In the genomic region with DNA sequence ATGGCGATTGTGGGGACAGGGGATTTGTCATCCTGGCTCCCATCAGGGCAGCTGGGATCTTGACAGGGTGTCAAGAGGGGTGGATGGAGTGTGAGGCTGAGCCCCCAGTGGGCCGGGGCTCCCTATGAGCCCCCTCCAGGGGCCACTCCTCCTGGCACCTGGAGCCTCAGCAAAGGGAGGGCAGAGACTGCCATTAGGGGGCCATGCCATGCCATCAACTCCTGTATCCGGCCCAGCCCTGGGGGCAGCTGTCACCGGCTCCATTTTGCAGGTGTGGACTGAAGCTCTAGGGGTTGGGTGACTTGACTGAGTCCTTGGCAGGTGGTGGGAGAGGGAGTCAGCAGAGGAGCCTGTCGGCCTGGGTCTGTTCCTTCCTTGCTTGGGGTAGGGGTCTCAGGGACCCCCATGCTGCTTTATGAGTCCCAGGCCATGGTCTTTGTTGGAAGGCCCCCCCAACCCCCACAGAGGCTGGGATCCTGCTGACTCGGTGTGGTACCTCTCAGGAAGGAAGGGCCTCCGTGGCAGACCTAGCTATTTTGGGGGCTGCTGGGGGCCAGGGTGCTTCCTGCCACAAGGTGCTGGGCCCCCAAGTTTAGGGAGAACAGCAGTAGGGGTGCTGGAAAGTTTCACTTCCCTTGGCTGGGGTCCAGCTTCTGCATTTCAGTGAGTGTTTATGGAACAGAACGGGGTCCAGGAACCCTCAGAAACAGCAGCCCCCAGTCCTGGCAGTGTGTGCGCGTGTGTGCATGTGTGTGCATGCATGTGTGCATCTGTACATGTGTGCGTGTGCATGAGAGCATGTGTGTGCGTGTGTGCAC, we compare ENCODE assay signal across 14 cellular contexts. TPM values are rescaled to one million over a fixed set of nuclear protein-coding genes. Genes with fewer than 3 reads are reported as not detected.
A peak's percentile ranks its signal among the peaks of the same experiment; 100 is the strongest.
DNase-seq lines count a peak whose midpoint lies in the region; ATAC-seq and TF ChIP-seq lines count a peak whose summit lies in the region.
"Had no signal": no experiment of that assay in that cellular context is flagged by ENCODE, and none has a peak within 500 bp of the region (broad histone marks: within the 10 kb centered on the region; RNA-seq: fewer than 3 reads in every experiment).

No MANE protein-coding gene starts in this region.

- H3K9me2 ChIP-seq in SU-DHL-6 (replicated peaks; ENCODE audit: insufficient read depth, low read length): no peaks in the 10 kb centered on the region

- H3K79me2 ChIP-seq in SU-DHL-6 (ENCODE audit: insufficient read depth, low read length): no peaks in the 10 kb centered on the region
- H3K79me2 ChIP-seq: hepatocyte had no signal

- H3K4me1 ChIP-seq in mucosa of descending colon (ENCODE audit: low read depth): peaks cover 24% of the 10 kb centered on the region
- no peaks in the 10 kb centered on the region for H3K4me1 ChIP-seq in testis
- H3K4me1 ChIP-seq: ascending aorta, suprapubic skin had no signal

- H3K27ac Mint-ChIP-seq in IgD-negative memory B cell: peak overlapping the region in 2 of 3 donors; percentile 60 to 64
- H3K27ac Mint-ChIP-seq: progenitor cell of endocrine pancreas; T-helper 1 cell treated with Interleukin-12 subunit alpha and Interleukin-12 subunit beta and Interleukin-4 antibody, amounts not matched to agents 30 μg/mL and 1 μg/mL, for 36 hours had no signal

- H3K4me2 ChIP-seq in SU-DHL-6 (ENCODE audit: low read depth, low read length, poor library complexity, severe bottlenecking): peak overlapping the region; percentile 61

- H3K9me3 ChIP-seq in SU-DHL-6 (ENCODE audit: insufficient read depth, low read length): peaks cover 9% of the 10 kb centered on the region; the same call in 1 of the 2 replicates
- H3K9me3 ChIP-seq in mucosa of descending colon: no peaks in the 10 kb centered on the region
- no peaks in the 10 kb centered on the region for H3K9me3 ChIP-seq in testis
- H3K9me3 ChIP-seq: ascending aorta, suprapubic skin had no signal

- TF ChIP-seq POLR2A in testis (IDR thresholded peaks at IDR 0.05): no peak

- peak overlapping the region; percentile 97 for H3K27ac ChIP-seq in SU-DHL-6 (ENCODE audit: low read depth, low read length)
- H3K27ac ChIP-seq in testis: no peak overlapping the region
- H3K27ac ChIP-seq: ascending aorta, hepatocyte, suprapubic skin had no signal

- ATAC-seq in mucosa of descending colon (no peak), GM18517 (IDR thresholded peaks at IDR 0.05; ENCODE audit: unreplicated experiment) (no peak)

- no peaks in the 10 kb centered on the region for H4K20me1 ChIP-seq in SU-DHL-6 (ENCODE audit: low read depth, low read length)

- H3K36me3 ChIP-seq in SU-DHL-6 (ENCODE audit: low read length) (no peaks in the 10 kb centered on the region), mucosa of descending colon (ENCODE audit: low read depth) (no peaks in the 10 kb centered on the region), testis (ENCODE audit: low read depth, missing control alignments) (no peaks in the 10 kb centered on the region)
- H3K36me3 ChIP-seq: ascending aorta, suprapubic skin had no signal

- H3F3A ChIP-seq in SU-DHL-6 (ENCODE audit: insufficient read depth): peaks cover 57% of the 10 kb centered on the region

- H3K27me3 ChIP-seq in SU-DHL-6 (ENCODE audit: low read length) (no peaks in the 10 kb centered on the region), testis (no peaks in the 10 kb centered on the region)
- H3K27me3 ChIP-seq: hepatocyte had no signal

- H3K4me3 ChIP-seq in SU-DHL-6 (ENCODE audit: insufficient read depth, low read length, poor library complexity, severe bottlenecking) (peak overlapping the region; percentile 1), mucosa of descending colon (no peak overlapping the region), testis (no peak overlapping the region)
- H3K4me3 ChIP-seq: ascending aorta, hepatocyte, suprapubic skin had no signal

- H3K27me3 Mint-ChIP-seq in IgD-negative memory B cell: peaks cover 5% of the 10 kb centered on the region
- H3K27me3 Mint-ChIP-seq: progenitor cell of endocrine pancreas had no signal

- peak overlapping the region; percentile 88 to 98 (median 92) for H3K4me3 Mint-ChIP-seq in IgD-negative memory B cell
- H3K4me3 Mint-ChIP-seq: T-helper 1 cell treated with Interleukin-12 subunit alpha and Interleukin-12 subunit beta and Interleukin-4 antibody, amounts not matched to agents 30 μg/mL and 1 μg/mL, for 36 hours had no signal

- peak overlapping the region; percentile 59 for H3K9ac ChIP-seq in SU-DHL-6 (ENCODE audit: low read length)

- intact Hi-C loops in mucosa of descending colon (cut with DNase I, micrococcal nuclease) (no loop called here), testis (cut with DNase I; ENCODE audit: low total_unique reads) (no loop called here)

- peaks cover 39 to 46% (median 44%) of the 10 kb centered on the region in 3 donors for H3K4me1 Mint-ChIP-seq in IgD-negative memory B cell

- TF ChIP-seq CTCF in SU-DHL-6 (IDR thresholded peaks at IDR 0.05; ENCODE audit: insufficient read depth, low read length, poor library complexity, severe bottlenecking) (no peak), mucosa of descending colon (IDR thresholded peaks at IDR 0.05) (no peak), testis (IDR thresholded peaks at IDR 0.05) (no peak)

- WGBS in testis, 2 donors: 69 to 81% methylated on average over 8 to 12 of the region's 12 CpGs

- H2AFZ ChIP-seq in SU-DHL-6 (ENCODE audit: low read depth, low read length, severe bottlenecking): no peak overlapping the region
- H2AFZ ChIP-seq: hepatocyte had no signal

- DNase-seq in GDM1 (lab: John Stamatoyannopoulos, UW): peak; percentile 82
- peak in 2 of 3 donors; percentile 26 to 61 for DNase-seq in mucosa of descending colon
- no peak for DNase-seq in GF-D8 (lab: John Stamatoyannopoulos, UW)
- DNase-seq in testis: no peak
- no peak for DNase-seq in HK-2 (ENCODE audit: unreplicated experiment)
- DNase-seq: mammary epithelial cell had no signal

- H3K9me3 Mint-ChIP-seq in IgD-negative memory B cell: peaks cover 0 to under 1% (median 0%) of the 10 kb centered on the region in 3 donors
- H3K9me3 Mint-ChIP-seq: T-helper 1 cell treated with Interleukin-12 subunit alpha and Interleukin-12 subunit beta and Interleukin-4 antibody, amounts not matched to agents 30 μg/mL and 1 μg/mL, for 36 hours had no signal

- peaks cover 1% of the 10 kb centered on the region for H3K36me3 Mint-ChIP-seq in IgD-negative memory B cell

RNA-seq across cellular contexts. Expression of gene ACY3, which starts 1.5 kb away (rescaled TPM):
- 0.63 TPM for polyA plus RNA-seq in IgD-negative memory B cell
- total RNA-seq in mucosa of descending colon: 10 to 100 TPM in 2 of 3 donors, 1 to 10 TPM in 1; 3.3 to 14.6 (median 14.1) TPM
- under 1 TPM in 1 of 2 donors, not detected in 1; 0.50 TPM for total RNA-seq in testis
- 0.66 TPM for polyA plus RNA-seq in testis (ENCODE audit: insufficient read depth, low read depth, low replicate concordance)
- total RNA-seq: ascending aorta, suprapubic skin had no signal

RNA-seq across cellular contexts. Expression of gene TBX10, which starts 9.4 kb away (rescaled TPM):
- polyA plus RNA-seq in IgD-negative memory B cell (not detected), testis (ENCODE audit: insufficient read depth, low read depth, low replicate concordance) (not detected)
- total RNA-seq in mucosa of descending colon (10 to 100 TPM in 1 of 3 donors, 1 to 10 TPM in 2; 3.7 to 19.1 (median 9.6) TPM), testis (under 1 TPM in 1 of 2 donors, not detected in 1; 0.50 TPM)
- total RNA-seq: ascending aorta, mammary epithelial cell, progenitor cell of endocrine pancreas, suprapubic skin had no signal
- polyA plus RNA-seq: mammary epithelial cell had no signal

RNA-seq across cellular contexts. Expression of gene NUDT8, which starts 19.3 kb away (rescaled TPM):
- polyA plus RNA-seq in IgD-negative memory B cell (2.9 TPM), testis (ENCODE audit: insufficient read depth, low read depth, low replicate concordance) (4.0 TPM)
- total RNA-seq in mucosa of descending colon (10 to 100 TPM; 17.3 to 34.6 (median 23.1) TPM), testis (1 to 10 TPM; 6.2 to 7.0 TPM)

RNA-seq across cellular contexts. Expression of gene ALDH3B2, which starts 25.4 kb away (rescaled TPM):
- polyA plus RNA-seq in IgD-negative memory B cell (not detected), testis (ENCODE audit: insufficient read depth, low read depth, low replicate concordance) (not detected)
- total RNA-seq in mucosa of descending colon (under 1 TPM in 2 of 3 donors, not detected in 1; 0.29 to 0.48 TPM), testis (under 1 TPM in 1 of 2 donors, not detected in 1; 0.19 TPM)
- total RNA-seq: ascending aorta had no signal

RNA-seq across cellular contexts. Expression of gene NDUFV1, which starts 42.3 kb away (rescaled TPM):
- polyA plus RNA-seq in IgD-negative memory B cell (121 TPM), testis (ENCODE audit: insufficient read depth, low read depth, low replicate concordance) (187 TPM)
- total RNA-seq in mucosa of descending colon (100 to 1,000 TPM; 248 to 349 (median 311) TPM), testis (100 to 1,000 TPM; 312 to 369 TPM)

Comparison
In these comparisons a context has a peak if more than half of its experiments do, and no peak if none do; other contexts are left out.
1. DNase-seq: peak in GDM1 (single experiment) and mucosa of descending colon (2 of 3); none in GF-D8 (single experiment), testis (single experiment) and HK-2 (single experiment).